Comparison of ENCODE assay signal across 17 cellular contexts in genomic region chr11:60370252-60370810, GRCh38. TPM values are rescaled to one million over a fixed set of nuclear protein-coding genes. Genes with fewer than 3 reads are reported as not detected.
DNase-seq lines count a peak whose midpoint lies in the region; ATAC-seq and TF ChIP-seq lines count a peak whose summit lies in the region.
"Had no signal": no experiment of that assay in that cellular context is flagged by ENCODE, and none has a peak within 500 bp of the region (broad histone marks: within the 10 kb centered on the region; RNA-seq: fewer than 3 reads in every experiment).

No MANE protein-coding gene starts in this region.

- no peak overlapping the region for H3K4me2 ChIP-seq in mammary epithelial cell (ENCODE audit: insufficient read depth, low read depth, low read length)

- BruUV-seq in MCF 10A (replicated peaks; lab: Mats Ljungman, UMichigan) (no TSS peak), mammary epithelial cell (replicated peaks; lab: Mats Ljungman, UMichigan) (no TSS peak)

- no peak overlapping the region for H3K4me3 ChIP-seq in mammary epithelial cell (replicated peaks in 1 of 3; ENCODE audit: insufficient read depth in 1 of 3, low read depth in 2 of 3, low read length in 3 of 3)
- no peak overlapping the region for H3K4me3 ChIP-seq in muscle layer of duodenum (ENCODE audit: low read depth in 1 of 2, low read length in 2 of 2)
- H3K4me3 ChIP-seq: GM12878, K562, MG63 had no signal

- intact Hi-C loops in MCF 10A (cut with micrococcal nuclease): no loop called here
- intact Hi-C loops in mammary epithelial cell (cut with micrococcal nuclease): no loop called here
- intact Hi-C loops in dendritic cell treated with granulocyte-macrophage colony-stimulating factor and Interleukin-4, amounts not matched to agents 40 ng/mL and 50 ng/mL, for 4 days (cut with micrococcal nuclease): loop anchor here (1.0 kb wide), 1 partner anchor 15 kb away; no protein-coding TSS in a partner anchor

- H3K27me3 Mint-ChIP-seq in MCF 10A (ENCODE audit: insufficient read depth, unreplicated experiment): peaks cover 9% of the 10 kb centered on the region
- no peaks in the 10 kb centered on the region for H3K27me3 Mint-ChIP-seq in dendritic cell treated with granulocyte-macrophage colony-stimulating factor and Interleukin-4, amounts not matched to agents 40 ng/mL and 50 ng/mL, for 4 days

- H3K9me3 Mint-ChIP-seq in MCF 10A (ENCODE audit: unreplicated experiment): no peaks in the 10 kb centered on the region
- H3K9me3 Mint-ChIP-seq in dendritic cell treated with granulocyte-macrophage colony-stimulating factor and Interleukin-4, amounts not matched to agents 40 ng/mL and 50 ng/mL, for 4 days: peaks cover 19% of the 10 kb centered on the region

- no peaks in the 10 kb centered on the region for H3K36me3 ChIP-seq in mammary epithelial cell (ENCODE audit: insufficient read depth, low read length)
- no peaks in the 10 kb centered on the region for H3K36me3 ChIP-seq in muscle layer of duodenum (ENCODE audit: control insufficient read depth in 1 of 2, insufficient read depth in 2 of 2, low read length in 2 of 2)
- H3K36me3 ChIP-seq: MG63 had no signal

- TF ChIP-seq CTCF in MCF 10A (IDR thresholded peaks at IDR 0.05; ENCODE audit: unreplicated experiment) (no peak), mammary epithelial cell (conservative IDR thresholded peaks at IDR 0.05 in 1 of 2, IDR thresholded peaks at IDR 0.05 in 1 of 2; ENCODE audit: extremely low read depth in 1 of 2, insufficient read depth in 1 of 2, low read depth in 1 of 2, low read length in 2 of 2) (no peak)

- in situ Hi-C loops in mammary epithelial cell (cut with MboI; ENCODE audit: low sequenced_read_pairs in 2 of 2): loop anchor here in 1 of 2 donors (25.0 kb wide), 1 partner anchor 242 kb away; no protein-coding TSS in a partner anchor

- peaks cover 3% of the 10 kb centered on the region for H3K27me3 ChIP-seq in mammary epithelial cell (ENCODE audit: insufficient read depth, low read length)
- no peaks in the 10 kb centered on the region for H3K27me3 ChIP-seq in muscle layer of duodenum (ENCODE audit: low read depth, low read length)
- H3K27me3 ChIP-seq: MG63 had no signal

- H3K27ac Mint-ChIP-seq in MCF 10A (ENCODE audit: low read depth, unreplicated experiment): peak overlapping the region; percentile 86
- H3K27ac Mint-ChIP-seq in dendritic cell treated with granulocyte-macrophage colony-stimulating factor and Interleukin-4, amounts not matched to agents 40 ng/mL and 50 ng/mL, for 4 days: peak overlapping the region; percentile 66

- peak overlapping the region; percentile 25 for H3K4me3 Mint-ChIP-seq in MCF 10A (ENCODE audit: unreplicated experiment)
- H3K4me3 Mint-ChIP-seq in dendritic cell treated with granulocyte-macrophage colony-stimulating factor and Interleukin-4, amounts not matched to agents 40 ng/mL and 50 ng/mL, for 4 days: no peak overlapping the region

- H4K20me1 ChIP-seq in mammary epithelial cell (ENCODE audit: insufficient read depth, low read length): no peaks in the 10 kb centered on the region

- H3K4me1 ChIP-seq in mammary epithelial cell (ENCODE audit: insufficient read depth, low read length) (no peaks in the 10 kb centered on the region), muscle layer of duodenum (ENCODE audit: control insufficient read depth in 1 of 2, insufficient read depth in 2 of 2, low read length in 2 of 2) (no peaks in the 10 kb centered on the region)

- no peak for ATAC-seq in GM19467 (IDR thresholded peaks at IDR 0.05; ENCODE audit: unreplicated experiment)
- no peak for ATAC-seq in GM19035 (IDR thresholded peaks at IDR 0.05; ENCODE audit: unreplicated experiment)
- ATAC-seq: GM12878, K562 had no signal

- POLR2A ChIA-PET in MCF 10A (lab: Yijun Ruan, JAX): interaction anchor here (0.6 to 1.3 kb wide), 6 partner anchors 14 to 544 kb away, joined by 3 to 5 read pairs (median 3); partner anchors contain the start of gene TMEM109

- H3K9ac ChIP-seq in mammary epithelial cell (ENCODE audit: insufficient read depth, low read length): no peak overlapping the region

- H3K36me3 Mint-ChIP-seq in MCF 10A (ENCODE audit: insufficient read depth, unreplicated experiment): no peaks in the 10 kb centered on the region
- peaks cover 20% of the 10 kb centered on the region for H3K36me3 Mint-ChIP-seq in dendritic cell treated with granulocyte-macrophage colony-stimulating factor and Interleukin-4, amounts not matched to agents 40 ng/mL and 50 ng/mL, for 4 days (ENCODE audit: low read depth)

- H3K9me3 ChIP-seq in mammary epithelial cell (replicated peaks; ENCODE audit: insufficient read depth, low read length) (no peaks in the 10 kb centered on the region), muscle layer of duodenum (ENCODE audit: control insufficient read depth in 1 of 2, low read length in 2 of 2) (no peaks in the 10 kb centered on the region)
- H3K9me3 ChIP-seq: MG63 had no signal

- DNase-seq in MCF 10A (ENCODE audit: unreplicated experiment): no peak
- no peak for DNase-seq in mammary epithelial cell
- DNase-seq in NCI-H2171 (lab: John Stamatoyannopoulos, UW): no peak
- DNase-seq in stimulated activated CD4-positive, alpha-beta T cell treated with anti-CD3 and anti-CD28 coated beads, Interleukin-4, amount 100 ng/mL, for 4 hours: no peak
- DNase-seq: MG63, NCI-H187 treated with DMSO at 0.1 percent for 48 hours had no signal

- CTCF ChIA-PET in MCF 10A (lab: Yijun Ruan, JAX): interaction anchor here (0.6 to 5.5 kb wide), 9 partner anchors 8 to 803 kb away, joined by 3 to 34 read pairs (median 3); no protein-coding TSS in a partner anchor
- CTCF ChIA-PET in mammary epithelial cell (lab: Charles Lee; ENCODE audit: low non-redundant PET): no interaction called here

- H2AFZ ChIP-seq in mammary epithelial cell (ENCODE audit: low read depth, low read length): no peak overlapping the region

- dilution Hi-C loops in mammary epithelial cell (cut with HindIII; ENCODE audit: low sequenced_read_pairs): no loop called here

- no peaks in the 10 kb centered on the region for H3K79me2 ChIP-seq in mammary epithelial cell (ENCODE audit: insufficient read depth, low read length)

- H3K27ac ChIP-seq in mammary epithelial cell (ENCODE audit: insufficient read depth, low read depth, low read length) (no peak overlapping the region), muscle layer of duodenum (ENCODE audit: low read length) (peak overlapping the region; percentile 35)
- H3K27ac ChIP-seq: C4-2B had no signal

- WGBS in mammary epithelial cell (ENCODE audit: low coverage, missing lambda C conversion rate): 48% methylated on average over 2 of the region's 2 CpGs

- H3K4me1 Mint-ChIP-seq in MCF 10A (ENCODE audit: insufficient read depth, unreplicated experiment): peaks cover 17% of the 10 kb centered on the region
- H3K4me1 Mint-ChIP-seq in dendritic cell treated with granulocyte-macrophage colony-stimulating factor and Interleukin-4, amounts not matched to agents 40 ng/mL and 50 ng/mL, for 4 days (ENCODE audit: low read depth): peaks cover 59% of the 10 kb centered on the region

RNA-seq across cellular contexts. Expression of gene MS4A7, which starts 8.0 kb away (rescaled TPM):
- total RNA-seq in MCF 10A (2022) (not detected in 2 replicates), mammary epithelial cell (not detected)
- not detected for polyA plus RNA-seq in mammary epithelial cell
- polyA minus RNA-seq in mammary epithelial cell: not detected
- total RNA-seq: A172, G401, K562, NCI-H460, RPMI7951 had no signal
- polyA plus RNA-seq: K562 had no signal

RNA-seq across cellular contexts. Expression of gene MS4A14, which starts 25.9 kb away (rescaled TPM):
- total RNA-seq in MCF 10A (2022): not detected in 2 replicates
- total RNA-seq in mammary epithelial cell: not detected
- not detected for polyA plus RNA-seq in mammary epithelial cell
- not detected for polyA minus RNA-seq in mammary epithelial cell
- total RNA-seq: A172, G401, K562, NCI-H460, RPMI7951 had no signal
- polyA plus RNA-seq: K562 had no signal

RNA-seq across cellular contexts. Expression of gene MS4A6E, which starts 43.3 kb away (rescaled TPM):
- total RNA-seq in MCF 10A (2022) (not detected in 2 replicates), mammary epithelial cell (not detected)
- polyA plus RNA-seq in mammary epithelial cell: not detected
- not detected for polyA minus RNA-seq in mammary epithelial cell
- total RNA-seq: A172, G401, GM12878, K562, NCI-H460, RPMI7951 had no signal

RNA-seq across cellular contexts. Expression of gene MS4A5, which starts 59.0 kb away (rescaled TPM):
- total RNA-seq in MCF 10A (2022): not detected in 2 replicates
- total RNA-seq in mammary epithelial cell: not detected
- not detected for polyA plus RNA-seq in mammary epithelial cell
- polyA minus RNA-seq in mammary epithelial cell: not detected
- total RNA-seq: A172, G401, GM12878, K562, NCI-H460, RPMI7951 had no signal
- polyA plus RNA-seq: GM12878, K562 had no signal
